19 cellular contexts compared by ENCODE assay signal in genomic region chr14:67464377-67464776, GRCh38. TPM values are rescaled to one million over a fixed set of nuclear protein-coding genes. Genes with fewer than 3 reads are reported as not detected.
DNase-seq lines count a peak whose midpoint lies in the region; ATAC-seq and TF ChIP-seq lines count a peak whose summit lies in the region.
"Had no signal": no experiment of that assay in that cellular context is flagged by ENCODE, and none has a peak within 500 bp of the region (broad histone marks: within the 10 kb centered on the region; RNA-seq: fewer than 3 reads in every experiment).

No MANE protein-coding gene starts in this region.

- H3K9me3 ChIP-seq in left ventricle myocardium inferior (replicated peaks): no peaks in the 10 kb centered on the region
- H3K9me3 ChIP-seq: BLaER1 had no signal

- H3K4me1 ChIP-seq in left ventricle myocardium inferior: peaks cover 21% of the 10 kb centered on the region
- H3K4me1 ChIP-seq: BLaER1 had no signal

- peak overlapping the region; percentile 16 for H3K27ac Mint-ChIP-seq in activated CD4-positive, alpha-beta T cell treated with anti-CD3 and anti-CD28 coated beads for 36 hours
- H3K27ac Mint-ChIP-seq in activated naive CD8-positive, alpha-beta T cell treated with anti-CD3 and anti-CD28 coated beads, Interleukin-2, amount 10 ng/mL, durations not matched to agents 7 days and 5 days: peak overlapping the region; percentile 25
- H3K27ac Mint-ChIP-seq in activated naive CD8-positive, alpha-beta T cell treated with anti-CD3 and anti-CD28 coated beads for 36 hours: no peak overlapping the region
- H3K27ac Mint-ChIP-seq in activated naive CD4-positive, alpha-beta T cell treated with anti-CD3 and anti-CD28 coated beads, Interleukin-2, amount 50 U/mL, for 72 hours: peak overlapping the region in 1 of 2 donors; percentile 13

- no peaks in the 10 kb centered on the region for H3K9me3 Mint-ChIP-seq in activated CD4-positive, alpha-beta T cell treated with anti-CD3 and anti-CD28 coated beads for 36 hours (ENCODE audit: low read depth)
- no peaks in the 10 kb centered on the region for H3K9me3 Mint-ChIP-seq in activated naive CD8-positive, alpha-beta T cell treated with anti-CD3 and anti-CD28 coated beads, Interleukin-2, amount 10 ng/mL, durations not matched to agents 7 days and 5 days
- H3K9me3 Mint-ChIP-seq in activated naive CD8-positive, alpha-beta T cell treated with anti-CD3 and anti-CD28 coated beads for 36 hours: no peaks in the 10 kb centered on the region
- H3K9me3 Mint-ChIP-seq in activated naive CD4-positive, alpha-beta T cell treated with anti-CD3 and anti-CD28 coated beads, Interleukin-2, amount 50 U/mL, for 72 hours: no peaks in the 10 kb centered on the region

- peak; percentile 21 for DNase-seq in activated CD4-positive, alpha-beta T cell treated with anti-CD3 and anti-CD28 coated beads for 36 hours
- no peak for DNase-seq in activated CD4-positive, alpha-beta T cell treated with anti-CD3 and anti-CD28 coated beads for 4 hours
- DNase-seq in activated naive CD8-positive, alpha-beta T cell treated with anti-CD3 and anti-CD28 coated beads, Interleukin-2, amount 10 ng/mL, durations not matched to agents 7 days and 5 days: peak; percentile 45
- DNase-seq in activated naive CD8-positive, alpha-beta T cell treated with anti-CD3 and anti-CD28 coated beads for 36 hours: no peak
- DNase-seq in activated naive CD4-positive, alpha-beta T cell treated with anti-CD3 and anti-CD28 coated beads, Interleukin-2, amount 50 U/mL, for 72 hours (ENCODE audit: low spot score in 2 of 2): no peak
- no peak for DNase-seq in 8988T
- DNase-seq in left ventricle myocardium inferior: no peak
- no peak for DNase-seq in NCI-H1092 (lab: John Stamatoyannopoulos, UW)
- DNase-seq: KBM-7; NCI-H1092 treated with DMSO at 0.1 percent for 48 hours; NCI-H1694; NCI-H2107; NCI-H226; NCI-H69; NK-92 treated with Interleukin-12 subunit alpha and Interleukin-12 subunit beta, amount 100 ng/mL, for 24 hours had no signal

- H3K27me3 Mint-ChIP-seq in activated CD4-positive, alpha-beta T cell treated with anti-CD3 and anti-CD28 coated beads for 36 hours: no peaks in the 10 kb centered on the region
- H3K27me3 Mint-ChIP-seq in activated naive CD8-positive, alpha-beta T cell treated with anti-CD3 and anti-CD28 coated beads, Interleukin-2, amount 10 ng/mL, durations not matched to agents 7 days and 5 days: peaks cover 10% of the 10 kb centered on the region
- H3K27me3 Mint-ChIP-seq in activated naive CD8-positive, alpha-beta T cell treated with anti-CD3 and anti-CD28 coated beads for 36 hours: no peaks in the 10 kb centered on the region

- POLR2A ChIA-PET in activated CD4-positive, alpha-beta T cell treated with anti-CD3 and anti-CD28 coated beads for 36 hours (lab: Charles Lee): no interaction called here
- POLR2A ChIA-PET in activated naive CD8-positive, alpha-beta T cell treated with anti-CD3 and anti-CD28 coated beads, Interleukin-2, amount 10 ng/mL, durations not matched to agents 7 days and 5 days (lab: Charles Lee): interaction anchor here (1.0 kb wide), 1 partner anchor 24 kb away, joined by 4 read pairs; the partner anchor contains the start of gene TMEM229B

- H3K27me3 ChIP-seq in left ventricle myocardium inferior (ENCODE audit: low read depth): no peaks in the 10 kb centered on the region
- H3K27me3 ChIP-seq: BLaER1 had no signal

- no peak overlapping the region for H3K4me3 Mint-ChIP-seq in activated CD4-positive, alpha-beta T cell treated with anti-CD3 and anti-CD28 coated beads for 36 hours
- H3K4me3 Mint-ChIP-seq in activated naive CD8-positive, alpha-beta T cell treated with anti-CD3 and anti-CD28 coated beads, Interleukin-2, amount 10 ng/mL, durations not matched to agents 7 days and 5 days: peak overlapping the region; percentile 47
- H3K4me3 Mint-ChIP-seq in activated naive CD8-positive, alpha-beta T cell treated with anti-CD3 and anti-CD28 coated beads for 36 hours: no peak overlapping the region

- CTCF ChIA-PET in activated CD4-positive, alpha-beta T cell treated with anti-CD3 and anti-CD28 coated beads for 36 hours (lab: Charles Lee): interaction anchor here (0.6 to 3.3 kb wide), 2 partner anchors 37 to 62 kb away, joined by 3 to 12 read pairs; no protein-coding TSS in a partner anchor

- no peaks in the 10 kb centered on the region for H3K36me3 ChIP-seq in left ventricle myocardium inferior
- H3K36me3 ChIP-seq: BLaER1 had no signal

- intact Hi-C loops in activated CD4-positive, alpha-beta T cell treated with anti-CD3 and anti-CD28 coated beads for 36 hours (cut with DNase I, micrococcal nuclease): no loop called here
- intact Hi-C loops in left ventricle myocardium inferior (cut with micrococcal nuclease): no loop called here

- ATAC-seq in activated CD4-positive, alpha-beta T cell treated with anti-CD3 and anti-CD28 coated beads for 36 hours: peak; percentile 71
- ATAC-seq in activated naive CD8-positive, alpha-beta T cell treated with anti-CD3 and anti-CD28 coated beads, Interleukin-2, amount 10 ng/mL, durations not matched to agents 7 days and 5 days (ENCODE audit: low read depth): peak; percentile 69
- peak; percentile 45 to 59 for ATAC-seq in activated naive CD4-positive, alpha-beta T cell treated with anti-CD3 and anti-CD28 coated beads, Interleukin-2, amount 50 U/mL, for 72 hours
- ATAC-seq: GM12878 had no signal

- no peak overlapping the region for H3K4me3 ChIP-seq in left ventricle myocardium inferior
- H3K4me3 ChIP-seq: BLaER1, GM12878 had no signal

- H3K27ac ChIP-seq in left ventricle myocardium inferior (replicated peaks): no peak overlapping the region
- H3K27ac ChIP-seq: 22Rv1, BLaER1 had no signal

- no peaks in the 10 kb centered on the region for H3K36me3 Mint-ChIP-seq in activated CD4-positive, alpha-beta T cell treated with anti-CD3 and anti-CD28 coated beads for 36 hours (ENCODE audit: low read depth)
- no peaks in the 10 kb centered on the region for H3K36me3 Mint-ChIP-seq in activated naive CD8-positive, alpha-beta T cell treated with anti-CD3 and anti-CD28 coated beads, Interleukin-2, amount 10 ng/mL, durations not matched to agents 7 days and 5 days
- H3K36me3 Mint-ChIP-seq in activated naive CD8-positive, alpha-beta T cell treated with anti-CD3 and anti-CD28 coated beads for 36 hours: no peaks in the 10 kb centered on the region
- no peaks in the 10 kb centered on the region for H3K36me3 Mint-ChIP-seq in activated naive CD4-positive, alpha-beta T cell treated with anti-CD3 and anti-CD28 coated beads, Interleukin-2, amount 50 U/mL, for 72 hours

- TF ChIP-seq CTCF in left ventricle myocardium inferior (IDR thresholded peaks at IDR 0.05; ENCODE audit: borderline replicate concordance): no peak

- H3K4me1 Mint-ChIP-seq in activated CD4-positive, alpha-beta T cell treated with anti-CD3 and anti-CD28 coated beads for 36 hours: peaks cover 16% of the 10 kb centered on the region
- peaks cover 33% of the 10 kb centered on the region for H3K4me1 Mint-ChIP-seq in activated naive CD8-positive, alpha-beta T cell treated with anti-CD3 and anti-CD28 coated beads, Interleukin-2, amount 10 ng/mL, durations not matched to agents 7 days and 5 days
- H3K4me1 Mint-ChIP-seq in activated naive CD8-positive, alpha-beta T cell treated with anti-CD3 and anti-CD28 coated beads for 36 hours: peaks cover 25% of the 10 kb centered on the region

RNA-seq across cellular contexts. Expression of gene TMEM229B, which starts 24.1 kb away (rescaled TPM):
- 1 to 10 TPM; 1.3 to 1.5 TPM for total RNA-seq in activated CD4-positive, alpha-beta T cell treated with anti-CD3 and anti-CD28 coated beads for 36 hours
- total RNA-seq in activated naive CD8-positive, alpha-beta T cell treated with anti-CD3 and anti-CD28 coated beads, Interleukin-2, amount 10 ng/mL, durations not matched to agents 7 days and 5 days: 10 to 100 TPM; 20.0 to 20.9 TPM
- total RNA-seq in activated naive CD8-positive, alpha-beta T cell treated with anti-CD3 and anti-CD28 coated beads for 36 hours: 1 to 10 TPM; 3.1 to 3.5 TPM
- 1 to 10 TPM in 1 of 2 donors, under 1 TPM in 1; 0.93 to 1.0 TPM for total RNA-seq in activated naive CD4-positive, alpha-beta T cell treated with anti-CD3 and anti-CD28 coated beads, Interleukin-2, amount 50 U/mL, for 72 hours
- total RNA-seq in left ventricle myocardium inferior: 1.4 TPM

RNA-seq across cellular contexts. Expression of gene PLEK2, which starts 52.4 kb away (rescaled TPM):
- total RNA-seq in activated CD4-positive, alpha-beta T cell treated with anti-CD3 and anti-CD28 coated beads for 36 hours: 1 to 10 TPM; 2.9 to 5.1 TPM
- total RNA-seq in activated naive CD8-positive, alpha-beta T cell treated with anti-CD3 and anti-CD28 coated beads, Interleukin-2, amount 10 ng/mL, durations not matched to agents 7 days and 5 days: under 1 TPM; 0.85 to 0.97 TPM
- 1 to 10 TPM; 4.1 to 4.2 TPM for total RNA-seq in activated naive CD8-positive, alpha-beta T cell treated with anti-CD3 and anti-CD28 coated beads for 36 hours
- 1 to 10 TPM; 3.3 to 6.5 TPM for total RNA-seq in activated naive CD4-positive, alpha-beta T cell treated with anti-CD3 and anti-CD28 coated beads, Interleukin-2, amount 50 U/mL, for 72 hours
- not detected for total RNA-seq in left ventricle myocardium inferior
- total RNA-seq: GM12878, M059J had no signal

Comparison
In these comparisons a context has a peak if more than half of its experiments do, and no peak if none do; other contexts are left out.
1. DNase-seq: peak in activated CD4-positive, alpha-beta T cell treated with anti-CD3 and anti-CD28 coated beads for 36 hours (single experiment) and activated naive CD8-positive, alpha-beta T cell treated with anti-CD3 and anti-CD28 coated beads, Interleukin-2, amount 10 ng/mL, durations not matched to agents 7 days and 5 days (single experiment); none in activated CD4-positive, alpha-beta T cell treated with anti-CD3 and anti-CD28 coated beads for 4 hours (0 of 2), activated naive CD8-positive, alpha-beta T cell treated with anti-CD3 and anti-CD28 coated beads for 36 hours (single experiment), activated naive CD4-positive, alpha-beta T cell treated with anti-CD3 and anti-CD28 coated beads, Interleukin-2, amount 50 U/mL, for 72 hours (0 of 2), 8988T (single experiment), left ventricle myocardium inferior (single experiment) and NCI-H1092 (single experiment).
2. Peak in every context shown above with its lines, with median percentiles within 50 percentile points of each other: ATAC-seq.